ENCODE assay signal across 8 cellular contexts in the genomic region with DNA sequence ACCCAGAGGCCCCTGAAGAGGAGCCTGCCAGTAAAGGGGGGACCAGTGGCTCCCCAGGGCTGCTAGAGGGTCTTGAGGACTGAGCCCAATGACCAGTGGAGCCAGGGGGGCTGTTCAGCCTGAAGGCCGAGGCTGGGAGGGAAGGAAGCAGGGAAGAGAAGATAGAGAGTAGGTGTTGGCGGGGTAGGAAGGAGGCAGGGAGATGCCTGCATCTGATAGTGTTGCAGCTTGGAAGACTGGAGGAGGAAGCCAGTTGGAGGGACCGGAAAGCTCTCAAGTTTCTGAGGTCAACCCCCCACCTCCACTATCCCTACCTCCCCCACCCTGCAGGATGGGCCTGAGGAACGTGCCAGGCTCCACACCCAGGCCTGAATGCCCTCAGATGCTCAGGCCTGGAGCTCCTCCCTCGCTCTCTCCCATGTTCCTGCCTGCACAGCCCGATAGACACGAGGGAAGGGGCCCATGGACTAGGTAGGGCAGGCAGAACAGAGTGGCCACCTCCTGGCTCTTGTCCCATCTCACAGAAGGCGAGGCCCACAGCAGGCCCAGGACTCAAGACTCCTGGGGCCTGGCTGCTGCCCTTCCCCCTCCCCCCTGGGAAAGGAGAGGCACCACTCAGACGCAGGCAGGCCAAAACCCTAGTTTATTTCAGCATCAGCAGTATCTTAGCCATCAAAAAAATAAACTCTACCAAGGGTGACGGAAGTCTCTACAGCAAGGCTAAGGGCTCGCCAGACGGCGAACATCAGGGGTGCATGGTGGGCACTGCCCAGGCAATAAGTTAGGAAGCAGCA. TPM values are rescaled to one million over a fixed set of nuclear protein-coding genes. Genes with fewer than 3 reads are reported as not detected.
DNase-seq lines count a peak whose midpoint lies in the region; ATAC-seq and TF ChIP-seq lines count a peak whose summit lies in the region.

No MANE protein-coding gene starts in this region.

- POLR2A ChIA-PET in SK-N-SH (lab: Yijun Ruan, JAX) (interaction anchor here (0.7 to 1.2 kb wide), 3 partner anchors 13 to 43 kb away, joined by 3 read pairs; no protein-coding TSS in a partner anchor), PC-3 (lab: Charles Lee; ENCODE audit: unreplicated experiment) (interaction anchor here (0.6 kb wide), 1 partner anchor 13 kb away, joined by 3 read pairs; no protein-coding TSS in a partner anchor)

- H3K79me2 ChIP-seq in SK-N-SH (ENCODE audit: insufficient read depth) (no peaks in the 10 kb centered on the region), PC-3 (ENCODE audit: low read length) (0 out of 2 replicates have a peak, but pooled peaks cover 4% of the 10 kb centered on the region)

- H3K27ac ChIP-seq in SK-N-SH (ENCODE audit: low read depth in 2 of 2, low read length in 1 of 2), result no peak overlapping the region; a peak in 1 of 4 replicates
- H3K27ac ChIP-seq in PC-3 (ENCODE audit: low read length), result no peak overlapping the region

- no peak for TF ChIP-seq EP300 in SK-N-SH (IDR thresholded peaks at IDR 0.05; ENCODE audit: borderline replicate concordance in 1 of 2, low read depth in 1 of 2, low read length in 1 of 2)

- H3K9me3 ChIP-seq in SK-N-SH (no peaks in the 10 kb centered on the region), PC-3 (ENCODE audit: low read length) (no peaks in the 10 kb centered on the region)

- H3K27me3 ChIP-seq in SK-N-SH (ENCODE audit: insufficient read depth), result peaks cover 16% of the 10 kb centered on the region
- H3K27me3 ChIP-seq in PC-3 (ENCODE audit: low read length), result no peaks in the 10 kb centered on the region

- peak overlapping the region; percentile 33 to 74 for H3K4me3 Mint-ChIP-seq in stimulated activated naive CD8-positive, alpha-beta T cell treated with anti-CD3 and anti-CD28 coated beads, Interleukin-15, amount 100 ng/mL, for 72 hours

- no peak overlapping the region for H3K9ac ChIP-seq in SK-N-SH
- no peak overlapping the region for H3K9ac ChIP-seq in PC-3 (ENCODE audit: low read length)

- CTCF ChIA-PET in SK-N-SH (lab: Yijun Ruan, JAX) (interaction anchor here (0.6 to 9.6 kb wide), 27 partner anchors 10 to 445 kb away, joined by 3 to 194 read pairs (median 5); a partner anchor contains a TSS), PC-3 (lab: Charles Lee) (interaction anchor here (0.6 to 2.0 kb wide), 4 partner anchors 21 to 39 kb away, joined by 3 to 7 read pairs (median 4); no protein-coding TSS in a partner anchor)

- no peak for TF ChIP-seq RAD21 in SK-N-SH (IDR thresholded peaks at IDR 0.05; ENCODE audit: low read length)

- TF ChIP-seq CTCF in SK-N-SH (IDR thresholded peaks at IDR 0.05) (no peak), PC-3 (conservative IDR thresholded peaks at IDR 0.05; ENCODE audit: low read depth, low read length) (no peak)

- H3K36me3 ChIP-seq in SK-N-SH (replicated peaks in 1 of 2; ENCODE audit: control insufficient read depth in 1 of 2, insufficient read depth in 2 of 2, low read length in 1 of 2) (peaks cover 0 to 4% of the 10 kb centered on the region in 2 experiments), PC-3 (ENCODE audit: low read depth, low read length) (no peaks in the 10 kb centered on the region)

- H3K9me2 ChIP-seq in SK-N-SH (no peaks in the 10 kb centered on the region), PC-3 (replicated peaks; ENCODE audit: low read length) (no peaks in the 10 kb centered on the region)

- intact Hi-C loops in PC-3 (cut with micrococcal nuclease), result no loop called here

- H3K4me2 ChIP-seq in SK-N-SH (no peak overlapping the region), PC-3 (ENCODE audit: low read length) (no peak overlapping the region)

- 91% methylated on average over 8 of the region's 13 CpGs for WGBS in SK-N-SH (ENCODE audit: low lambda C conversion rate)

- peaks cover 23% of the 10 kb centered on the region for H3K27me3 Mint-ChIP-seq in stimulated activated naive CD8-positive, alpha-beta T cell treated with anti-CD3 and anti-CD28 coated beads, Interleukin-15, amount 100 ng/mL, for 72 hours

- no peak overlapping the region for H3K4me3 ChIP-seq in SK-N-SH (ENCODE audit: low read depth in 2 of 2, low read length in 1 of 2)
- H3K4me3 ChIP-seq in PC-3 (ENCODE audit: low read length), result no peak overlapping the region

- no peaks in the 10 kb centered on the region for H4K20me1 ChIP-seq in SK-N-SH (ENCODE audit: insufficient read depth)
- peaks cover 7% of the 10 kb centered on the region; the same call in 1 of the 2 replicates for H4K20me1 ChIP-seq in PC-3 (ENCODE audit: low read length)

- H3K4me1 Mint-ChIP-seq in stimulated activated naive CD8-positive, alpha-beta T cell treated with anti-CD3 and anti-CD28 coated beads, Interleukin-15, amount 100 ng/mL, for 72 hours, result peaks cover 20% of the 10 kb centered on the region

- no peak for ATAC-seq in stimulated activated naive CD8-positive, alpha-beta T cell treated with anti-CD3 and anti-CD28 coated beads, Interleukin-15, amount 100 ng/mL, for 72 hours
- ATAC-seq in PC-3, result no peak

- no peaks in the 10 kb centered on the region for H3K9me3 Mint-ChIP-seq in stimulated activated naive CD8-positive, alpha-beta T cell treated with anti-CD3 and anti-CD28 coated beads, Interleukin-15, amount 100 ng/mL, for 72 hours

- DNase-seq in NCI-H82 (lab: John Stamatoyannopoulos, UW), result peak; percentile 41
- no peak for DNase-seq in NCI-H82 treated with DMSO at 0.1 percent for 48 hours (lab: John Stamatoyannopoulos, UW; ENCODE audit: unreplicated experiment)
- DNase-seq in SK-N-SH, result peak; percentile 26
- peak; percentile 35 for DNase-seq in globus pallidus (ENCODE audit: low spot score)
- no peak for DNase-seq in stimulated activated naive CD8-positive, alpha-beta T cell treated with anti-CD3 and anti-CD28 coated beads, Interleukin-15, amount 100 ng/mL, for 72 hours
- DNase-seq in PC-3, result no peak
- DNase-seq in DMS153 treated with DMSO at 0.1 percent for 48 hours (lab: John Stamatoyannopoulos, UW; ENCODE audit: unreplicated experiment), result no peak
- DNase-seq in cerebellum (ENCODE audit: low spot score), result no peak

- H3F3A ChIP-seq in SK-N-SH (replicated peaks; ENCODE audit: insufficient read depth) (peaks cover 9% of the 10 kb centered on the region), PC-3 (ENCODE audit: low read length, unreplicated experiment) (no peaks in the 10 kb centered on the region)

- BruUV-seq in PC-3 (replicated peaks; lab: Mats Ljungman, UMichigan), result no TSS peak

- H3K4me1 ChIP-seq in SK-N-SH (ENCODE audit: control insufficient read depth in 1 of 2, insufficient read depth in 2 of 2, low read depth in 1 of 2, low read length in 1 of 2) (peaks cover 0 to 20% of the 10 kb centered on the region in 2 experiments; a peak in 1 of 4 replicates), PC-3 (ENCODE audit: insufficient read depth, low read length) (peaks cover 9% of the 10 kb centered on the region)

- H3K27ac Mint-ChIP-seq in stimulated activated naive CD8-positive, alpha-beta T cell treated with anti-CD3 and anti-CD28 coated beads, Interleukin-15, amount 100 ng/mL, for 72 hours, result peak overlapping the region in 1 of 2 donors; percentile 72

- no peak overlapping the region for H2AFZ ChIP-seq in SK-N-SH (ENCODE audit: low read depth)
- no peak overlapping the region for H2AFZ ChIP-seq in PC-3 (ENCODE audit: low read length)

TF ChIP-seq in SK-N-SH, 30 proteins besides CTCF, POLR2A, EP300 and RAD21 (continues in another document):
- no peak for TF ChIP-seq POLR2AphosphoS5 (IDR thresholded peaks at IDR 0.05; ENCODE audit: low read depth, low read length)
- TF ChIP-seq, protein P1, sequence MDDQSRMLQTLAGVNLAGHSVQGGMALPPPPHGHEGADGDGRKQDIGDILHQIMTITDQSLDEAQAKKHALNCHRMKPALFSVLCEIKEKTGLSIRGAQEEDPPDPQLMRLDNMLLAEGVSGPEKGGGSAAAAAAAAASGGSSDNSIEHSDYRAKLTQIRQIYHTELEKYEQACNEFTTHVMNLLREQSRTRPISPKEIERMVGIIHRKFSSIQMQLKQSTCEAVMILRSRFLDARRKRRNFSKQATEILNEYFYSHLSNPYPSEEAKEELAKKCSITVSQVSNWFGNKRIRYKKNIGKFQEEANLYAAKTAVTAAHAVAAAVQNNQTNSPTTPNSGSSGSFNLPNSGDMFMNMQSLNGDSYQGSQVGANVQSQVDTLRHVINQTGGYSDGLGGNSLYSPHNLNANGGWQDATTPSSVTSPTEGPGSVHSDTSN (IDR thresholded peaks at IDR 0.05), result no peak

RNA-seq across cellular contexts. Expression of a gene that starts 3.4 kb away (rescaled TPM):
- polyA plus RNA-seq in SK-N-SH (2012; rRNA removed), result 47.6 and 53.0 TPM in 2 replicates
- 24.1 and 41.5 TPM in 2 replicates for polyA plus RNA-seq in SK-N-SH (2012; cell fraction: cytosol; rRNA removed)
- polyA plus RNA-seq in SK-N-SH (2012; cell fraction: nucleus; rRNA removed), result 111 and 208 TPM in 2 replicates
- total RNA-seq in PC-3 (2014; rRNA removed), result 299 and 324 TPM in 2 replicates
- 155 TPM for total RNA-seq in cerebellum

RNA-seq across cellular contexts. Expression of a gene that starts 9.8 kb away (rescaled TPM):
- 15.8 and 18.1 TPM in 2 replicates for polyA plus RNA-seq in SK-N-SH (2012; rRNA removed)
- 6.9 and 12.1 TPM in 2 replicates for polyA plus RNA-seq in SK-N-SH (2012; cell fraction: cytosol; rRNA removed)
- polyA plus RNA-seq in SK-N-SH (2012; cell fraction: nucleus; rRNA removed), result 32.9 and 37.6 TPM in 2 replicates
- total RNA-seq in PC-3 (2014; rRNA removed), result 51.2 and 72.9 TPM in 2 replicates
- 5.1 TPM for total RNA-seq in cerebellum

RNA-seq across cellular contexts. Expression of a gene that starts 43.2 kb away (rescaled TPM):
- 5.2 and 5.9 TPM in 2 replicates for polyA plus RNA-seq in SK-N-SH (2012; rRNA removed)
- 7.9 and 8.3 TPM in 2 replicates for polyA plus RNA-seq in SK-N-SH (2012; cell fraction: cytosol; rRNA removed)
- 3.4 and 5.4 TPM in 2 replicates for polyA plus RNA-seq in SK-N-SH (2012; cell fraction: nucleus; rRNA removed)
- total RNA-seq in PC-3 (2014; rRNA removed), result 28.1 and 33.0 TPM in 2 replicates
- total RNA-seq in cerebellum, result 27.2 TPM

RNA-seq across cellular contexts. Expression of a gene that starts 43.5 kb away (rescaled TPM):
- polyA plus RNA-seq in SK-N-SH (2012; rRNA removed), result 25.2 and 25.4 TPM in 2 replicates
- polyA plus RNA-seq in SK-N-SH (2012; cell fraction: cytosol; rRNA removed), result 29.8 and 31.6 TPM in 2 replicates
- 4.9 and 8.9 TPM in 2 replicates for polyA plus RNA-seq in SK-N-SH (2012; cell fraction: nucleus; rRNA removed)
- total RNA-seq in PC-3 (2014; rRNA removed) (52.7 and 62.3 TPM in 2 replicates), cerebellum (23.4 TPM)

Comparison
In these comparisons a context has a peak if more than half of its experiments do, and no peak if none do; other contexts are left out.
1. DNase-seq: peak in NCI-H82 (single experiment), SK-N-SH (single experiment) and globus pallidus (single experiment); none in NCI-H82 treated with DMSO at 0.1 percent for 48 hours (single experiment), stimulated activated naive CD8-positive, alpha-beta T cell treated with anti-CD3 and anti-CD28 coated beads, Interleukin-15, amount 100 ng/mL, for 72 hours (0 of 2), PC-3 (single experiment), DMS153 treated with DMSO at 0.1 percent for 48 hours (single experiment) and cerebellum (single experiment).